Comparison of ENCODE assay signal across 12 cellular contexts in the genomic region with DNA sequence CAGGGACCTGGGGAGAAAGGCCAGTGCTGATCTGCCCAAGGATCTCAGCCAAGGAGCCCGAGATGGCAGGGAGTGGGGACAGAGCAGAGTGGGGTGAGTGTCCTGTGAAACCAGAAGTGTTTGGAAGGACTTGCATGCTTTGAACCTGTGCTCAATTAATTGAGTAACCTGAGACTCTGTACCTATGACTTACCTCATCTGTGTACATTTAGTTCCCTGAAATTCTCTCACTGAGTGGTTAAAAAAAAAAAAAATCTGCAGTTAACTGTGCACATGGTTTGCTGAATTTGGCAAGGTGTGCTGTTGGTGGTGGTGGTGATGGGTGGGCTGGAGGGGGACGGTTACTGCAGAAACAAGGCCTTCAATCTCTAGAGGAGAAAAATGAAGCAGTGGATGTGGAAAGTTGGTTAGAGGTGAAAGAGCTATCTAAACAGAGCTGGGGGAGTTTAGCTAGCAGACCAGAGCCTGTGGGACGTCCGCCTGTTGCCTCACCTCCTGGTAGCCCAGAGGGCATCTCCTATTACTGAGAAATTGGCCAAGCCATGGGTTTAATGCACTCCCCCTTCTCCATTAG.
DNase-seq lines count a peak whose midpoint lies in the region; ATAC-seq and TF ChIP-seq lines count a peak whose summit lies in the region.
"Had no signal": no experiment of that assay in that cellular context is flagged by ENCODE, and none has a peak within 500 bp of the region (broad histone marks: within the 10 kb centered on the region; RNA-seq: fewer than 3 reads in every experiment).

No MANE protein-coding gene starts in this region.

- no peak for TF ChIP-seq CTCF in nephron progenitor cell (IDR thresholded peaks at IDR 0.05)

- H3K27ac Mint-ChIP-seq in activated naive CD8-positive, alpha-beta T cell: peak overlapping the region; percentile 99
- H3K27ac Mint-ChIP-seq in nephron progenitor cell: peak overlapping the region; percentile 86

- H3K27me3 Mint-ChIP-seq in activated naive CD8-positive, alpha-beta T cell: no peaks in the 10 kb centered on the region
- H3K27me3 Mint-ChIP-seq in nephron progenitor cell (ENCODE audit: low read depth, poor library complexity): no peaks in the 10 kb centered on the region

- ATAC-seq in HG02588 (IDR thresholded peaks at IDR 0.05; ENCODE audit: unreplicated experiment): no peak
- ATAC-seq: mucosa of descending colon had no signal

- H3K4me3 Mint-ChIP-seq in activated naive CD8-positive, alpha-beta T cell: no peak overlapping the region
- peak overlapping the region; percentile 62 for H3K4me3 Mint-ChIP-seq in nephron progenitor cell

- no peaks in the 10 kb centered on the region for H3K9me3 Mint-ChIP-seq in activated naive CD8-positive, alpha-beta T cell (ENCODE audit: low read depth)
- H3K9me3 Mint-ChIP-seq in nephron progenitor cell: no peaks in the 10 kb centered on the region

- peaks cover 99% of the 10 kb centered on the region for H3K4me1 Mint-ChIP-seq in activated naive CD8-positive, alpha-beta T cell (ENCODE audit: low read depth)
- peaks cover 100% of the 10 kb centered on the region for H3K4me1 Mint-ChIP-seq in nephron progenitor cell

- peak; percentile 71 for DNase-seq in DMS79 (lab: John Stamatoyannopoulos, UW)
- DNase-seq in NCI-H146 (lab: John Stamatoyannopoulos, UW): peak; percentile 51
- peak; percentile 23 for DNase-seq in nephron progenitor cell
- no peak for DNase-seq in SW 1271 (lab: John Stamatoyannopoulos, UW)
- DNase-seq in epidermal melanocyte (ENCODE audit: insufficient read length, low spot score): no peak
- DNase-seq: activated CD4-positive, CD25-positive, alpha-beta regulatory T cell; adrenal gland; hippocampal formation; mucosa of descending colon; NCI-H1436 had no signal

- H3K36me3 Mint-ChIP-seq in activated naive CD8-positive, alpha-beta T cell: peaks cover 9% of the 10 kb centered on the region
- peaks cover 10% of the 10 kb centered on the region for H3K36me3 Mint-ChIP-seq in nephron progenitor cell (ENCODE audit: low read depth)

Comparison
In these comparisons a context has a peak if more than half of its experiments do, and no peak if none do; other contexts are left out.
1. DNase-seq: peak in DMS79 (single experiment), NCI-H146 (single experiment) and nephron progenitor cell (single experiment); none in SW 1271 (0 of 2) and epidermal melanocyte (single experiment).